28 cellular contexts compared by ENCODE assay signal in genomic region chr6:134419717-134420116, GRCh38.
DNase-seq lines count a peak whose midpoint lies in the region; TF ChIP-seq lines count a peak whose summit lies in the region.
"Had no signal": no experiment of that assay in that cellular context is flagged by ENCODE, and none has a peak within 500 bp of the region (broad histone marks: within the 10 kb centered on the region; RNA-seq: fewer than 3 reads in every experiment).

No MANE protein-coding gene starts in this region.

- TF ChIP-seq CTCF in HFFc6 (IDR thresholded peaks at IDR 0.05) (no peak), brain microvascular endothelial cell (IDR thresholded peaks at IDR 0.05; ENCODE audit: low read depth, low read length, missing control alignments) (no peak), nephron (IDR thresholded peaks at IDR 0.05; ENCODE audit: unreplicated experiment in 3 of 3) (no peak), prostate gland (IDR thresholded peaks at IDR 0.05) (no peak), endodermal cell (conservative IDR thresholded peaks at IDR 0.05) (no peak), CD14-positive monocyte (IDR thresholded peaks at IDR 0.05) (no peak)

- TF ChIP-seq POLR2A in prostate gland (IDR thresholded peaks at IDR 0.05) = no peak

- H3K36me3 Mint-ChIP-seq in HFFc6 (ENCODE audit: low read depth) = no peaks in the 10 kb centered on the region
- no peaks in the 10 kb centered on the region for H3K36me3 Mint-ChIP-seq in nephron (ENCODE audit: low read depth)
- H3K36me3 Mint-ChIP-seq in endodermal cell (ENCODE audit: low read depth) = no peaks in the 10 kb centered on the region
- no peaks in the 10 kb centered on the region for H3K36me3 Mint-ChIP-seq in activated CD4-positive, alpha-beta memory T cell treated with anti-CD3 and anti-CD28 coated beads, Interleukin-2, amount 10 ng/mL, durations not matched to agents 7 days and 5 days (ENCODE audit: low read depth)
- peaks cover 0 to 8% of the 10 kb centered on the region in 2 donors for H3K36me3 Mint-ChIP-seq in CD14-positive monocyte
- H3K36me3 Mint-ChIP-seq: brain; CD4-positive, CD25-positive, alpha-beta regulatory T cell; neural progenitor cell; stimulated activated naive B cell treated with anti-CD40 and anti-IgM and Interleukin-4, amounts not matched to agents 10 μg/mL and 1 μg/mL and 100 μg/mL, for 72 hours had no signal

- no peaks in the 10 kb centered on the region for H3K9me3 Mint-ChIP-seq in HFFc6
- no peaks in the 10 kb centered on the region for H3K9me3 Mint-ChIP-seq in nephron
- H3K9me3 Mint-ChIP-seq in endodermal cell = no peaks in the 10 kb centered on the region
- no peaks in the 10 kb centered on the region for H3K9me3 Mint-ChIP-seq in activated CD4-positive, alpha-beta memory T cell treated with anti-CD3 and anti-CD28 coated beads, Interleukin-2, amount 10 ng/mL, durations not matched to agents 7 days and 5 days
- peaks cover 0 to 7% (median 0%) of the 10 kb centered on the region in 7 donors for H3K9me3 Mint-ChIP-seq in CD14-positive monocyte
- H3K9me3 Mint-ChIP-seq: activated T-cell treated with anti-CD3 and anti-CD28 coated beads, Interleukin-2, amount 50 U/mL, for 24 hours; brain; neural progenitor cell had no signal

- CTCF ChIA-PET in activated CD4-positive, alpha-beta memory T cell treated with anti-CD3 and anti-CD28 coated beads, Interleukin-2, amount 10 ng/mL, durations not matched to agents 7 days and 5 days (lab: Charles Lee) = no interaction called here

- H3K27me3 Mint-ChIP-seq in HFFc6 (ENCODE audit: insufficient read depth) (no peaks in the 10 kb centered on the region; the same call in 1 of the 2 replicates), nephron (ENCODE audit: low read depth) (peaks cover 7% of the 10 kb centered on the region), endodermal cell (ENCODE audit: insufficient read depth) (peaks cover 1% of the 10 kb centered on the region), CD14-positive monocyte (ENCODE audit: low read depth in 3 of 3) (peaks cover 0 to 8% (median 2%) of the 10 kb centered on the region in 3 donors)
- peaks cover 3% of the 10 kb centered on the region for H3K27me3 Mint-ChIP-seq in activated CD4-positive, alpha-beta memory T cell treated with anti-CD3 and anti-CD28 coated beads, Interleukin-2, amount 10 ng/mL, durations not matched to agents 7 days and 5 days
- H3K27me3 Mint-ChIP-seq: activated T-cell treated with anti-CD3 and anti-CD28 coated beads, Interleukin-2, amount 50 U/mL, for 24 hours; CD4-positive, CD25-positive, alpha-beta regulatory T cell had no signal

- H3K36me3 ChIP-seq in brain microvascular endothelial cell (replicated peaks) = no peaks in the 10 kb centered on the region
- no peaks in the 10 kb centered on the region for H3K36me3 ChIP-seq in prostate gland
- no peaks in the 10 kb centered on the region for H3K36me3 ChIP-seq in endodermal cell (ENCODE audit: control insufficient read depth, insufficient read depth, low read length)
- H3K36me3 ChIP-seq: colonic mucosa, neural progenitor cell, right lobe of liver, WERI-Rb-1 had no signal

- no peak overlapping the region for H3K9ac ChIP-seq in endodermal cell (ENCODE audit: extremely low read depth, low read length, poor library complexity, severe bottlenecking)
- H3K9ac ChIP-seq: neural progenitor cell had no signal

- in situ Hi-C loops in brain microvascular endothelial cell (cut with HindIII; ENCODE audit: low pct_ligation_motif_present, low sequenced_read_pairs) = no loop called here

- intact Hi-C loops in prostate gland (cut with DNase I) (no loop called here), CD14-positive monocyte (cut with micrococcal nuclease) (loop anchor here in 1 of 2 donors (5.0 to 10.0 kb wide), 3 partner anchors 47 to 185 kb away; no protein-coding TSS in a partner anchor)

- WGBS in prostate gland = 78% methylated on average over 7 of the region's 7 CpGs
- 94 to 96% methylated on average over 3 to 7 of the region's 7 CpGs for WGBS in endodermal cell (ENCODE audit: insufficient coverage in 1 of 2, insufficient read length in 1 of 2), 2 experiments

- DNase-seq in HFFc6 (no peak), brain microvascular endothelial cell (no peak), fibroblast of gingiva (ENCODE audit: low read depth) (peak; percentile 17), prostate gland (ENCODE audit: low spot score) (no peak), endodermal cell (no peak), CD14-positive monocyte (ENCODE audit: low spot score) (no peak)
- no peak for DNase-seq in activated CD4-positive, alpha-beta memory T cell treated with anti-CD3 and anti-CD28 coated beads, Interleukin-2, amount 10 ng/mL, durations not matched to agents 7 days and 5 days
- DNase-seq: activated CD4-positive, alpha-beta T cell treated with anti-CD3 and anti-CD28 coated beads, Interleukin-2, amount 10 ng/mL, durations not matched to agents 24 days and 14 days; activated gamma-delta T cell treated with Interleukin-2 at 50 U/mL for 16 hours; activated T-cell treated with anti-CD3 and anti-CD28 coated beads, Interleukin-2, amount 50 U/mL, for 24 hours; CD4-positive, CD25-positive, alpha-beta regulatory T cell; colonic mucosa; DMS 273 treated with DMSO at 0.1 percent for 48 hours; effector memory CD4-positive, alpha-beta T cell; GOT3; kidney; NCI-H146; NCI-H446 treated with DMSO at 0.1 percent for 48 hours; NCI-H82; posterior cingulate gyrus; right lobe of liver; stimulated activated CD4-positive, alpha-beta T cell treated with anti-CD3 and anti-CD28 coated beads, Interleukin-4, amount 100 ng/mL, for 4 hours; stimulated activated naive B cell treated with anti-CD40 and anti-IgM and Interleukin-4, amounts not matched to agents 10 μg/mL and 1 μg/mL and 100 μg/mL, for 72 hours; WERI-Rb-1 had no signal

- H3K4me3 ChIP-seq in brain microvascular endothelial cell (ENCODE audit: low read depth, low read length) (no peak overlapping the region), prostate gland (no peak overlapping the region), endodermal cell (ENCODE audit: low read length) (no peak overlapping the region)
- H3K4me3 ChIP-seq: colonic mucosa, lung, neural progenitor cell, right lobe of liver had no signal

- POLR2A ChIA-PET in activated CD4-positive, alpha-beta memory T cell treated with anti-CD3 and anti-CD28 coated beads, Interleukin-2, amount 10 ng/mL, durations not matched to agents 7 days and 5 days (lab: Charles Lee) = no interaction called here

- H3K27ac Mint-ChIP-seq in HFFc6 (peak overlapping the region; percentile 82), nephron (peak overlapping the region; percentile 24 to 88 (median 77)), endodermal cell (no peak overlapping the region), CD14-positive monocyte (peak overlapping the region in 3 of 7 donors; percentile 18 to 85 (median 34))
- H3K27ac Mint-ChIP-seq in activated CD4-positive, alpha-beta memory T cell treated with anti-CD3 and anti-CD28 coated beads, Interleukin-2, amount 10 ng/mL, durations not matched to agents 7 days and 5 days = no peak overlapping the region
- H3K27ac Mint-ChIP-seq: activated CD4-positive, alpha-beta T cell treated with anti-CD3 and anti-CD28 coated beads, Interleukin-2, amount 10 ng/mL, durations not matched to agents 24 days and 14 days; activated T-cell treated with anti-CD3 and anti-CD28 coated beads, Interleukin-2, amount 50 U/mL, for 24 hours; brain; neural progenitor cell; stimulated activated naive B cell treated with anti-CD40 and anti-IgM and Interleukin-4, amounts not matched to agents 10 μg/mL and 1 μg/mL and 100 μg/mL, for 72 hours had no signal

- H3K9me3 ChIP-seq in prostate gland (no peaks in the 10 kb centered on the region), endodermal cell (ENCODE audit: control insufficient read depth, low read length) (no peaks in the 10 kb centered on the region)
- H3K9me3 ChIP-seq: colonic mucosa, right lobe of liver had no signal

- H3K4me3 Mint-ChIP-seq in HFFc6 (no peak overlapping the region), nephron (no peak overlapping the region), endodermal cell (no peak overlapping the region), CD14-positive monocyte (no peak overlapping the region)
- H3K4me3 Mint-ChIP-seq in activated CD4-positive, alpha-beta memory T cell treated with anti-CD3 and anti-CD28 coated beads, Interleukin-2, amount 10 ng/mL, durations not matched to agents 7 days and 5 days = no peak overlapping the region
- H3K4me3 Mint-ChIP-seq: activated CD4-positive, alpha-beta T cell treated with anti-CD3 and anti-CD28 coated beads, Interleukin-2, amount 10 ng/mL, durations not matched to agents 24 days and 14 days; activated T-cell treated with anti-CD3 and anti-CD28 coated beads, Interleukin-2, amount 50 U/mL, for 24 hours; brain; CD4-positive, CD25-positive, alpha-beta regulatory T cell; neural progenitor cell; stimulated activated naive B cell treated with anti-CD40 and anti-IgM and Interleukin-4, amounts not matched to agents 10 μg/mL and 1 μg/mL and 100 μg/mL, for 72 hours had no signal

- H3K4me1 Mint-ChIP-seq in HFFc6 (ENCODE audit: low read depth) = peaks cover 81% of the 10 kb centered on the region
- H3K4me1 Mint-ChIP-seq in nephron = peaks cover 6% of the 10 kb centered on the region
- no peaks in the 10 kb centered on the region for H3K4me1 Mint-ChIP-seq in endodermal cell
- H3K4me1 Mint-ChIP-seq in activated CD4-positive, alpha-beta memory T cell treated with anti-CD3 and anti-CD28 coated beads, Interleukin-2, amount 10 ng/mL, durations not matched to agents 7 days and 5 days = peaks cover 15% of the 10 kb centered on the region
- peaks cover 44% of the 10 kb centered on the region for H3K4me1 Mint-ChIP-seq in CD14-positive monocyte

- H3K27ac ChIP-seq in brain microvascular endothelial cell (peak overlapping the region; percentile 96), prostate gland (no peak overlapping the region), endodermal cell (ENCODE audit: low read depth, low read length) (no peak overlapping the region)
- H3K27ac ChIP-seq: colonic mucosa, neural progenitor cell, right lobe of liver, WERI-Rb-1 had no signal

- no peaks in the 10 kb centered on the region for H3K4me1 ChIP-seq in prostate gland (replicated peaks)
- H3K4me1 ChIP-seq in endodermal cell (ENCODE audit: control insufficient read depth, insufficient read depth, low read length) = no peaks in the 10 kb centered on the region
- H3K4me1 ChIP-seq: colonic mucosa, neural progenitor cell, right lobe of liver had no signal

- H3K27me3 ChIP-seq in brain microvascular endothelial cell (replicated peaks) (no peaks in the 10 kb centered on the region), prostate gland (replicated peaks; ENCODE audit: insufficient read depth) (no peaks in the 10 kb centered on the region), endodermal cell (ENCODE audit: control insufficient read depth, insufficient read depth, low read length, poor library complexity, severe bottlenecking) (no peaks in the 10 kb centered on the region)
- H3K27me3 ChIP-seq: colonic mucosa, neural progenitor cell, right lobe of liver had no signal

Comparison
In these comparisons a context has a peak if more than half of its experiments do, and no peak if none do; other contexts are left out.
1. H3K27ac Mint-ChIP-seq: peak in HFFc6 (single experiment) and nephron (3 of 3); none in endodermal cell (single experiment) and activated CD4-positive, alpha-beta memory T cell treated with anti-CD3 and anti-CD28 coated beads, Interleukin-2, amount 10 ng/mL, durations not matched to agents 7 days and 5 days (single experiment).